In genomic region chr17:77393274-77393600, GRCh38 we compare ENCODE assay signal across 12 cellular contexts.
DNase-seq lines count a peak whose midpoint lies in the region; ATAC-seq, FAIRE-seq and TF ChIP-seq lines count a peak whose summit lies in the region.
"Had no signal": no experiment of that assay in that cellular context is flagged by ENCODE, and none has a peak within 500 bp of the region (broad histone marks: within the 10 kb centered on the region; RNA-seq: fewer than 3 reads in every experiment).

No MANE protein-coding gene starts in this region.

- H3K36me3 ChIP-seq in iPS-20b (ENCODE audit: insufficient read depth, low read depth, low read length): no peaks in the 10 kb centered on the region
- H3K36me3 ChIP-seq in small intestine (ENCODE audit: control insufficient read depth in 2 of 2, insufficient read depth in 2 of 2, low read length in 2 of 2): no peaks in the 10 kb centered on the region

- H3K27ac Mint-ChIP-seq in WTC11: peak overlapping the region; percentile 68; the same call in 1 of the 2 replicates

- no peaks in the 10 kb centered on the region for H3K27me3 Mint-ChIP-seq in WTC11 (ENCODE audit: low read depth)

- TF ChIP-seq CTCF in WTC11 (IDR thresholded peaks at IDR 0.05): no peak

- H3K4me1 Mint-ChIP-seq in WTC11: peaks cover 70% of the 10 kb centered on the region

- WGBS in small intestine, 3 donors: 59 to 81% (median 72%) methylated on average over 5 of the region's 5 CpGs

- H3K27ac ChIP-seq in iPS-20b (ENCODE audit: low read length) (peak overlapping the region; percentile 72), small intestine (ENCODE audit: low read depth in 1 of 2, low read length in 1 of 2) (peak overlapping the region; percentile 72 to 85)

- H3K4me3 Mint-ChIP-seq in WTC11: no peak overlapping the region

- no peak for ATAC-seq in WTC11

- H3K9me3 ChIP-seq in iPS-20b (ENCODE audit: insufficient read depth, low read depth, low read length): no peaks in the 10 kb centered on the region
- H3K9me3 ChIP-seq in small intestine (ENCODE audit: control insufficient read depth, low read depth): no peaks in the 10 kb centered on the region

- H3K36me3 Mint-ChIP-seq in WTC11: no peaks in the 10 kb centered on the region

- H3K4me3 ChIP-seq in iPS-20b (ENCODE audit: low read length): peak overlapping the region; percentile 55; the same call in 1 of the 2 replicates
- no peak overlapping the region for H3K4me3 ChIP-seq in small intestine (ENCODE audit: low read depth in 1 of 2, low read length in 2 of 2)
- H3K4me3 ChIP-seq: K562 had no signal

- DNase-seq in H4 (ENCODE audit: low spot score) (peak; percentile 53), WTC11 (ENCODE audit: low spot score) (no peak), small intestine (peak; percentile 45), dermis blood vessel endothelial cell (no peak), DMS114 treated with DMSO at 0.1 percent for 48 hours (lab: John Stamatoyannopoulos, UW; ENCODE audit: unreplicated experiment) (no peak), 8988T (no peak), activated gamma-delta T cell treated with Interleukin-2 at 50 U/mL for 16 hours (no peak)
- DNase-seq: activated naive CD4-positive, alpha-beta T cell treated with Interleukin-2 at 50 U/mL for 16 hours; EL; NCI-H510A treated with DMSO at 0.1 percent for 48 hours had no signal

- H3K27me3 ChIP-seq in iPS-20b (ENCODE audit: insufficient read depth, low read length): no peaks in the 10 kb centered on the region
- no peaks in the 10 kb centered on the region for H3K27me3 ChIP-seq in small intestine (ENCODE audit: control insufficient read depth in 2 of 2, insufficient read depth in 2 of 2, low read length in 2 of 2)

- POLR2A ChIA-PET in WTC11 (lab: Charles Lee): no interaction called here

- H3K4me1 ChIP-seq in iPS-20b (ENCODE audit: insufficient read depth, low read length): peaks cover 44% of the 10 kb centered on the region
- peaks cover 22 to 37% of the 10 kb centered on the region in 2 donors for H3K4me1 ChIP-seq in small intestine (ENCODE audit: control insufficient read depth in 2 of 2, insufficient read depth in 1 of 2, low read depth in 1 of 2, low read length in 1 of 2)

- no peaks in the 10 kb centered on the region for H3K9me3 Mint-ChIP-seq in WTC11

- CTCF ChIA-PET in WTC11 (lab: Charles Lee): interaction anchor here (1.2 to 5.1 kb wide), 3 partner anchors 27 to 39 kb away, joined by 3 to 57 read pairs (median 12); no protein-coding TSS in a partner anchor

- H3K9ac ChIP-seq in iPS-20b (ENCODE audit: low read depth, low read length): peak overlapping the region; percentile 83; the same call in 1 of the 2 replicates

- FAIRE-seq in small intestine (lab: Jason Lieb, UNC): no peak
- FAIRE-seq: K562 had no signal

TF ChIP-seq in WTC11, 78 proteins besides CTCF, POLR2A, EP300 and RAD21:
- TF ChIP-seq, protein P1, sequence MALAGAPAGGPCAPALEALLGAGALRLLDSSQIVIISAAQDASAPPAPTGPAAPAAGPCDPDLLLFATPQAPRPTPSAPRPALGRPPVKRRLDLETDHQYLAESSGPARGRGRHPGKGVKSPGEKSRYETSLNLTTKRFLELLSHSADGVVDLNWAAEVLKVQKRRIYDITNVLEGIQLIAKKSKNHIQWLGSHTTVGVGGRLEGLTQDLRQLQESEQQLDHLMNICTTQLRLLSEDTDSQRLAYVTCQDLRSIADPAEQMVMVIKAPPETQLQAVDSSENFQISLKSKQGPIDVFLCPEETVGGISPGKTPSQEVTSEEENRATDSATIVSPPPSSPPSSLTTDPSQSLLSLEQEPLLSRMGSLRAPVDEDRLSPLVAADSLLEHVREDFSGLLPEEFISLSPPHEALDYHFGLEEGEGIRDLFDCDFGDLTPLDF (CRISPR knock-in tag; IDR thresholded peaks at IDR 0.05): no peak
- TF ChIP-seq SMAD4 (CRISPR knock-in tag; IDR thresholded peaks at IDR 0.05): no peak

Comparison
In these comparisons a context has a peak if more than half of its experiments do, and no peak if none do; other contexts are left out.
1. DNase-seq: peak in H4 (single experiment) and small intestine (single experiment); none in WTC11 (single experiment), dermis blood vessel endothelial cell (single experiment), DMS114 treated with DMSO at 0.1 percent for 48 hours (single experiment), 8988T (single experiment) and activated gamma-delta T cell treated with Interleukin-2 at 50 U/mL for 16 hours (single experiment).